8 cellular contexts compared by ENCODE assay signal in the genomic region with DNA sequence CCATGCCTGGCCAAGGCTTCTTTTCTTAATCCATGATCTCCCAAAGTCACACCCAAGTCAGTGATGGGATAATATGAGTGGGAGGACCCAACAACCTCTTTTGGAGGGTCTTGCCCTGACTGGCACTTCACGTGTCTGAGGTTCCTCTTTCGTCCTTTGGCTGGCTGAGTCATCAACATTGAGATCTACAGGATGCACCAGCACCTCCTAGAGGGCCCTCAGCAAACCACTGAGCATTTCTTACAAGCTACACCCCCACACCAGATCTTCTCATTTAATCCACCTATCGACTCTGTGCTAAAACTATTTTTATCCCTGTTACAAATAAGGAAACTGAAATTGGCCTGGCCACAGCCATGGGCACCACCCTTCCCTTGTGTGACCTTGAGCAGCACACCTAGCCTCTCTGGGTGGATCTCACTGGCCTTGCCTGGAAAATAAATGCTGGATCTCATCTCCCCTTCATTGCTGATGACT.
DNase-seq lines count a peak whose midpoint lies in the region; ATAC-seq and TF ChIP-seq lines count a peak whose summit lies in the region.

No MANE protein-coding gene starts in this region.

- no peaks in the 10 kb centered on the region for H3K79me2 ChIP-seq in smooth muscle cell (ENCODE audit: low read depth)

- 38% methylated on average over 3 of the region's 3 CpGs for WGBS in smooth muscle cell (ENCODE audit: low lambda C conversion rate)

- 0 out of 2 replicates have a peak overlapping the region, but pooled peaks have one; percentile 17 for H3K27ac ChIP-seq in HL-60 (replicated peaks)
- H3K27ac ChIP-seq in smooth muscle cell (ENCODE audit: low read depth), result no peak overlapping the region

- no peaks in the 10 kb centered on the region for H3K9me3 ChIP-seq in smooth muscle cell (replicated peaks; ENCODE audit: low read depth)

- H4K20me1 ChIP-seq in smooth muscle cell (ENCODE audit: low read depth), result no peaks in the 10 kb centered on the region

- peak; percentile 73 for ATAC-seq in GM21447 (IDR thresholded peaks at IDR 0.05; ENCODE audit: unreplicated experiment)

- H2AFZ ChIP-seq in smooth muscle cell (ENCODE audit: low read depth), result no peak overlapping the region

- no peaks in the 10 kb centered on the region for H3K36me3 ChIP-seq in smooth muscle cell (ENCODE audit: low read depth)

- H3K4me1 ChIP-seq in smooth muscle cell (ENCODE audit: low read depth), result no peaks in the 10 kb centered on the region

- peaks cover 5% of the 10 kb centered on the region for H3F3A ChIP-seq in smooth muscle cell (ENCODE audit: low read depth)

- TF ChIP-seq CTCF in HL-60 (IDR thresholded peaks at IDR 0.05; ENCODE audit: insufficient read depth, low read length) (peak; percentile 78), smooth muscle cell (IDR thresholded peaks at IDR 0.05; ENCODE audit: borderline replicate concordance, insufficient read depth, poor library complexity, severe bottlenecking) (peak; percentile 15)

- no peak overlapping the region for H3K4me2 ChIP-seq in smooth muscle cell

- peak; percentile 22 for DNase-seq in EH (ENCODE audit: low read depth)
- peak; percentile 68 to 85 for DNase-seq in HL-60 (ENCODE audit: low read depth in 1 of 2, low spot score in 1 of 2)
- peak; percentile 54 for DNase-seq in activated CD4-positive, alpha-beta T cell treated with anti-CD3 and anti-CD28 coated beads for 1 hour
- peak; percentile 14 for DNase-seq in effector CD8-positive, alpha-beta T cell (lab: John Stamatoyannopoulos, UW)
- no peak for DNase-seq in smooth muscle cell (lab: John Stamatoyannopoulos, UW; ENCODE audit: unreplicated experiment)
- no peak for DNase-seq in 8988T
- DNase-seq in NCI-H2227 treated with DMSO at 0.1 percent for 48 hours (lab: John Stamatoyannopoulos, UW), result no peak

- H3K4me3 ChIP-seq in HL-60 (replicated peaks; ENCODE audit: insufficient read depth, low read length) (no peak overlapping the region), smooth muscle cell (no peak overlapping the region)

- H3K9ac ChIP-seq in smooth muscle cell (ENCODE audit: low read depth), result no peak overlapping the region

- H3K27me3 ChIP-seq in HL-60 (ENCODE audit: insufficient read depth, poor library complexity, severe bottlenecking), result no peaks in the 10 kb centered on the region
- H3K27me3 ChIP-seq in smooth muscle cell (ENCODE audit: low read depth), result no peaks in the 10 kb centered on the region

Comparison
In these comparisons a context has a peak if more than half of its experiments do, and no peak if none do; other contexts are left out.
1. DNase-seq: peak in EH (single experiment), HL-60 (2 of 2), activated CD4-positive, alpha-beta T cell treated with anti-CD3 and anti-CD28 coated beads for 1 hour (single experiment) and effector CD8-positive, alpha-beta T cell (single experiment); none in smooth muscle cell (single experiment), 8988T (single experiment) and NCI-H2227 treated with DMSO at 0.1 percent for 48 hours (single experiment).